In genomic region chr11:33444835-33445594, GRCh38 we compare ENCODE assay signal across 25 cellular contexts.
DNase-seq lines count a peak whose midpoint lies in the region; ATAC-seq, FAIRE-seq and TF ChIP-seq lines count a peak whose summit lies in the region.
"Had no signal": no experiment of that assay in that cellular context is flagged by ENCODE, and none has a peak within 500 bp of the region (broad histone marks: within the 10 kb centered on the region; RNA-seq: fewer than 3 reads in every experiment).

No MANE protein-coding gene starts in this region.

- H3K4me1 ChIP-seq in SJCRH30: no peaks in the 10 kb centered on the region
- H3K4me1 ChIP-seq: body of pancreas had no signal

- H3K27me3 ChIP-seq in bronchial epithelial cell (ENCODE audit: control insufficient read depth, insufficient read depth, low read length) (no peaks in the 10 kb centered on the region), SJCRH30 (no peaks in the 10 kb centered on the region)
- H3K27me3 ChIP-seq: body of pancreas had no signal

- no peaks in the 10 kb centered on the region for H3K36me3 ChIP-seq in bronchial epithelial cell (ENCODE audit: control insufficient read depth, insufficient read depth, low read length)
- H3K36me3 ChIP-seq in SJCRH30: no peaks in the 10 kb centered on the region

- H3K4me3 ChIP-seq in bronchial epithelial cell (ENCODE audit: low read depth, low read length): no peak overlapping the region
- no peak overlapping the region for H3K4me3 ChIP-seq in SJCRH30
- H3K4me3 ChIP-seq: body of pancreas, lung had no signal

- TF ChIP-seq CTCF in bronchial epithelial cell (IDR thresholded peaks at IDR 0.05; ENCODE audit: insufficient read depth, low read length, severe bottlenecking): no peak

- peak; percentile 61 for DNase-seq in Ammon's horn (ENCODE audit: low spot score)
- peak; percentile 64 for DNase-seq in M059J (ENCODE audit: low read depth)
- DNase-seq in bronchial epithelial cell (ENCODE audit: low read depth): peak; percentile 16
- DNase-seq in middle frontal gyrus (ENCODE audit: extremely low spot score, low spot score): peak; percentile 32
- DNase-seq in SJCRH30: no peak
- no peak for DNase-seq in activated effector memory CD4-positive, alpha-beta T cell treated with anti-CD3 and anti-CD28 coated beads, Interleukin-2, amount 50 U/mL, for 16 hours
- no peak for DNase-seq in NCI-H774 (lab: John Stamatoyannopoulos, UW)
- DNase-seq: ACHN; activated CD4-positive, alpha-beta T cell treated with anti-CD3 and anti-CD28 coated beads for 4 hours; activated CD8-positive, alpha-beta memory T cell treated with anti-CD3 and anti-CD28 coated beads, Interleukin-2, amount 10 ng/mL, durations not matched to agents 7 days and 5 days; body of pancreas; cortex of kidney; foreskin melanocyte; Kasumi-1; naive B cell; NCI-H1105 treated with DMSO at 0.1 percent for 48 hours; NCI-H526 treated with DMSO at 0.1 percent for 48 hours; Right ventricle myocardium superior; stimulated activated CD4-positive, alpha-beta T cell treated with anti-CD3 and anti-CD28 coated beads, Interleukin-1b, Interleukin-23, amount 100 ng/mL, for 48 hours; stimulated activated naive B cell treated with anti-CD40 and anti-IgM and Interleukin-4, amounts not matched to agents 10 μg/mL and 1 μg/mL and 100 μg/mL, for 72 hours; T-helper 1 cell had no signal

- no peak for FAIRE-seq in bronchial epithelial cell (lab: Jason Lieb, UNC)
- FAIRE-seq: keratinocyte had no signal

- H3K27ac ChIP-seq in SJCRH30: no peak overlapping the region
- H3K27ac ChIP-seq: body of pancreas, C4-2B had no signal

- no peak for ATAC-seq in HG03354 (IDR thresholded peaks at IDR 0.05; ENCODE audit: poor library complexity, severe bottlenecking, unreplicated experiment)
- ATAC-seq: activated CD8-positive, alpha-beta memory T cell treated with anti-CD3 and anti-CD28 coated beads, Interleukin-2, amount 10 ng/mL, durations not matched to agents 7 days and 5 days; body of pancreas; stimulated activated naive B cell treated with anti-CD40 and anti-IgM and Interleukin-4, amounts not matched to agents 10 μg/mL and 1 μg/mL and 100 μg/mL, for 72 hours had no signal

- no peaks in the 10 kb centered on the region for H3K9me3 ChIP-seq in SJCRH30 (replicated peaks)
- H3K9me3 ChIP-seq: body of pancreas had no signal

Comparison
In these comparisons a context has a peak if more than half of its experiments do, and no peak if none do; other contexts are left out.
1. DNase-seq: peak in Ammon's horn (single experiment), M059J (single experiment), bronchial epithelial cell (single experiment) and middle frontal gyrus (single experiment); none in SJCRH30 (0 of 2), activated effector memory CD4-positive, alpha-beta T cell treated with anti-CD3 and anti-CD28 coated beads, Interleukin-2, amount 50 U/mL, for 16 hours (single experiment) and NCI-H774 (single experiment).